ENCODE assay signal across 10 cellular contexts in genomic region chr17:46061435-46061834, GRCh38.
DNase-seq lines count a peak whose midpoint lies in the region; ATAC-seq and TF ChIP-seq lines count a peak whose summit lies in the region.
"Had no signal": no experiment of that assay in that cellular context is flagged by ENCODE, and none has a peak within 500 bp of the region (broad histone marks: within the 10 kb centered on the region; RNA-seq: fewer than 3 reads in every experiment).

No MANE protein-coding gene starts in this region.

- POLR2A ChIA-PET in PC-3 (lab: Charles Lee; ENCODE audit: unreplicated experiment) = no interaction called here

- no TSS peak for BruUV-seq in PC-3 (replicated peaks; lab: Mats Ljungman, UMichigan)

- peaks cover 19% of the 10 kb centered on the region; the same call in 1 of the 2 replicates for H4K20me1 ChIP-seq in PC-3 (ENCODE audit: low read length)

- CTCF ChIA-PET in PC-3 (lab: Charles Lee) = no interaction called here

- H3K4me2 ChIP-seq in PC-3 (ENCODE audit: low read length) = no peak overlapping the region

- no peaks in the 10 kb centered on the region for H3K27me3 Mint-ChIP-seq in natural killer cell (ENCODE audit: low read depth in 2 of 2)
- no peaks in the 10 kb centered on the region for H3K27me3 Mint-ChIP-seq in natural killer cell treated with Interleukin-12 subunit alpha and Interleukin-12 subunit beta and Interleukin-15 and Interleukin-18, amount 100 ng/mL, for 72 hours

- no peak for DNase-seq in natural killer cell
- no peak for DNase-seq in natural killer cell treated with Interleukin-12 subunit alpha and Interleukin-12 subunit beta and Interleukin-15 and Interleukin-18, amount 100 ng/mL, for 72 hours (ENCODE audit: low spot score)
- DNase-seq in PC-3 = peak; percentile 69
- no peak for DNase-seq in fibroblast of villous mesenchyme (ENCODE audit: low read depth)
- DNase-seq in medulla oblongata (ENCODE audit: extremely low spot score) = no peak
- DNase-seq in NCI-H128 (lab: John Stamatoyannopoulos, UW; ENCODE audit: unreplicated experiment) = no peak
- DNase-seq in NK-92 (lab: John Stamatoyannopoulos, UW; ENCODE audit: unreplicated experiment) = no peak
- no peak for DNase-seq in stimulated activated CD8-positive, alpha-beta memory T cell treated with anti-CD3 and anti-CD28 coated beads, Interleukin-4, amount 100 ng/mL, for 48 hours
- DNase-seq: NCI-H1930, testis had no signal

- H3F3A ChIP-seq in PC-3 (ENCODE audit: low read length, unreplicated experiment) = peaks cover 17% of the 10 kb centered on the region

- no peaks in the 10 kb centered on the region for H3K9me3 Mint-ChIP-seq in natural killer cell
- H3K9me3 Mint-ChIP-seq in natural killer cell treated with Interleukin-12 subunit alpha and Interleukin-12 subunit beta and Interleukin-15 and Interleukin-18, amount 100 ng/mL, for 72 hours = no peaks in the 10 kb centered on the region

- H3K36me3 ChIP-seq in PC-3 (ENCODE audit: low read depth, low read length) = peaks cover 21% of the 10 kb centered on the region; the same call in 1 of the 2 replicates

- peak in 2 of 3 donors; percentile 42 for ATAC-seq in natural killer cell
- ATAC-seq in natural killer cell treated with Interleukin-12 subunit alpha and Interleukin-12 subunit beta and Interleukin-15 and Interleukin-18, amount 100 ng/mL, for 72 hours = no peak
- ATAC-seq in PC-3 = no peak

- peak; percentile 48 for TF ChIP-seq CTCF in natural killer cell (IDR thresholded peaks at IDR 0.05)
- TF ChIP-seq CTCF in PC-3 (conservative IDR thresholded peaks at IDR 0.05; ENCODE audit: low read depth, low read length) = peak; percentile 68
- peak; percentile 47 for TF ChIP-seq CTCF in fibroblast of villous mesenchyme (IDR thresholded peaks at IDR 0.05; ENCODE audit: insufficient read depth, low read depth, low read length)

- H3K27me3 ChIP-seq in PC-3 (ENCODE audit: low read length) = no peaks in the 10 kb centered on the region
- H3K27me3 ChIP-seq: testis had no signal

- peaks cover 37% of the 10 kb centered on the region for H3K4me1 ChIP-seq in PC-3 (ENCODE audit: insufficient read depth, low read length)
- H3K4me1 ChIP-seq: testis had no signal

- H3K4me1 Mint-ChIP-seq in natural killer cell = peaks cover 30 to 39% of the 10 kb centered on the region in 2 donors
- H3K4me1 Mint-ChIP-seq in natural killer cell treated with Interleukin-12 subunit alpha and Interleukin-12 subunit beta and Interleukin-15 and Interleukin-18, amount 100 ng/mL, for 72 hours (ENCODE audit: low read depth in 2 of 2) = peaks cover 12 to 28% of the 10 kb centered on the region in 2 donors

- H3K4me3 ChIP-seq in PC-3 (ENCODE audit: low read length) (no peak overlapping the region), fibroblast of villous mesenchyme (ENCODE audit: low read depth, low read length) (no peak overlapping the region)
- H3K4me3 ChIP-seq: testis had no signal

- H3K36me3 Mint-ChIP-seq in natural killer cell = no peaks in the 10 kb centered on the region
- H3K36me3 Mint-ChIP-seq in natural killer cell treated with Interleukin-12 subunit alpha and Interleukin-12 subunit beta and Interleukin-15 and Interleukin-18, amount 100 ng/mL, for 72 hours = peaks cover 7% of the 10 kb centered on the region

- H3K9ac ChIP-seq in PC-3 (ENCODE audit: low read length) = no peak overlapping the region

- H3K9me2 ChIP-seq in PC-3 (replicated peaks; ENCODE audit: low read length) = no peaks in the 10 kb centered on the region

- peaks cover 30% of the 10 kb centered on the region for H3K79me2 ChIP-seq in PC-3 (ENCODE audit: low read length)

- peak overlapping the region in 1 of 2 donors; percentile 6 for H3K27ac Mint-ChIP-seq in natural killer cell
- peak overlapping the region in 1 of 2 donors; percentile 56 for H3K27ac Mint-ChIP-seq in natural killer cell treated with Interleukin-12 subunit alpha and Interleukin-12 subunit beta and Interleukin-15 and Interleukin-18, amount 100 ng/mL, for 72 hours

- no peak overlapping the region for H3K27ac ChIP-seq in PC-3 (ENCODE audit: low read length)
- H3K27ac ChIP-seq: testis had no signal

- intact Hi-C loops in natural killer cell (cut with micrococcal nuclease) (no loop called here), PC-3 (cut with micrococcal nuclease) (loop anchor here (5.0 kb wide), 1 partner anchor 41 kb away; no protein-coding TSS in a partner anchor)

- H2AFZ ChIP-seq in PC-3 (ENCODE audit: low read length) = no peak overlapping the region

- no peaks in the 10 kb centered on the region for H3K9me3 ChIP-seq in PC-3 (ENCODE audit: low read length)
- H3K9me3 ChIP-seq: testis had no signal

- H3K4me3 Mint-ChIP-seq in natural killer cell = no peak overlapping the region
- no peak overlapping the region for H3K4me3 Mint-ChIP-seq in natural killer cell treated with Interleukin-12 subunit alpha and Interleukin-12 subunit beta and Interleukin-15 and Interleukin-18, amount 100 ng/mL, for 72 hours

Comparison
In these comparisons a context has a peak if more than half of its experiments do, and no peak if none do; other contexts are left out.
1. ATAC-seq: peak in natural killer cell (2 of 3); none in natural killer cell treated with Interleukin-12 subunit alpha and Interleukin-12 subunit beta and Interleukin-15 and Interleukin-18, amount 100 ng/mL, for 72 hours (0 of 2) and PC-3 (single experiment).
2. Peak in every context shown above with its lines, with median percentiles within 50 percentile points of each other: CTCF ChIP-seq.